Comparison of ENCODE assay signal across 1 cellular context in the genomic region with DNA sequence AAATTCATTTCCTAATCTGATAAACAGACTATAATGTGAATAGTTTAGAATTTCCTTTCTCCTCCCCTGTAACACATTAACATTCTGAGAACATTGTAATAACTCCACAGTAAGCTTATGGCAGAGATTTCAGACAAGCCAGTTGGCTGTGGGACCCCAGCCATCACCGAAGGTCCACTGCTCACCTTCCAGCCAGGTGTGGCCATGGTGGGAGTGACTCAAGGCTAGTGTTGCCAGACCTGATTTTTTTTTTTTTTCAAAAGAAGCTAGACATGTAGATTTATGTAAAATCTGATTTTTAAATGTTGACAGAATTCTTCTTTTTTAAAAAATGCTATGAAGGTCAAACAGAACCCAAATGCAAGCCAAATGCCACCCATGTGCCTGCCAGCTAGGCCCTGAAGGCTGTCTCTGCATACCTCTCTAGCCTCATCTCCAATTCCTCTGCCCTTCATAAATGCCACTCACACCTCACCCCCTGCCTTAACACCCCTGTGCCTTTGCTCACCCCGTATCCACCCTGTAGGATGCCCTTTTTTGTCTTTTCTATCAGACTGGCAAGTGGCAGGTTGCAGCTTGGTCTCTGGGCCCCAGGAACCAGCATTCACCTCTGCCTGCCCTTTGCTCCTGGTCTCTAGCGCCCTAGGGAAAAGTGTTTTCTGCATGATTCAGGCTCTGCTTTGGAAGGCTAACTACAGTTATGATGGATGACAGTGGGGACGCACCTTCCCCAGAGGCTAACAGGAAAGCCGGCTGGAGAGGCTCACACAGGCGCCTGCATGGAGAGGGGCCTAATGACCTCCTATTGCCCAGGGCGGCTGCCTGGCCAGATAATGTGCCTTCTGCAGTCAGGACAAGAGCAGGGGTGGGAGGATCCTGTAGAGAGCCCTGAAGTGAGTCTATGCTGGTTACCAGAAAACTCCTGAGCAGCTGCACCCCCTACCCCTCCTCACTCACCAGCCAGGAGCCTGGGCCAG.
TF ChIP-seq lines count a peak whose summit lies in the region.

No MANE protein-coding gene starts in this region.

TF ChIP-seq in SK-N-SH, 30 proteins besides CTCF, POLR2A, EP300 and RAD21 (continued from another document):
- peak; percentile 85 for TF ChIP-seq CHD2 (IDR thresholded peaks at IDR 0.05; ENCODE audit: low read length, partially characterized antibody)
- no peak for TF ChIP-seq MXI1 (IDR thresholded peaks at IDR 0.05; ENCODE audit: low read depth, low read length)
